Comparison of ENCODE assay signal across 19 cellular contexts in the genomic region with DNA sequence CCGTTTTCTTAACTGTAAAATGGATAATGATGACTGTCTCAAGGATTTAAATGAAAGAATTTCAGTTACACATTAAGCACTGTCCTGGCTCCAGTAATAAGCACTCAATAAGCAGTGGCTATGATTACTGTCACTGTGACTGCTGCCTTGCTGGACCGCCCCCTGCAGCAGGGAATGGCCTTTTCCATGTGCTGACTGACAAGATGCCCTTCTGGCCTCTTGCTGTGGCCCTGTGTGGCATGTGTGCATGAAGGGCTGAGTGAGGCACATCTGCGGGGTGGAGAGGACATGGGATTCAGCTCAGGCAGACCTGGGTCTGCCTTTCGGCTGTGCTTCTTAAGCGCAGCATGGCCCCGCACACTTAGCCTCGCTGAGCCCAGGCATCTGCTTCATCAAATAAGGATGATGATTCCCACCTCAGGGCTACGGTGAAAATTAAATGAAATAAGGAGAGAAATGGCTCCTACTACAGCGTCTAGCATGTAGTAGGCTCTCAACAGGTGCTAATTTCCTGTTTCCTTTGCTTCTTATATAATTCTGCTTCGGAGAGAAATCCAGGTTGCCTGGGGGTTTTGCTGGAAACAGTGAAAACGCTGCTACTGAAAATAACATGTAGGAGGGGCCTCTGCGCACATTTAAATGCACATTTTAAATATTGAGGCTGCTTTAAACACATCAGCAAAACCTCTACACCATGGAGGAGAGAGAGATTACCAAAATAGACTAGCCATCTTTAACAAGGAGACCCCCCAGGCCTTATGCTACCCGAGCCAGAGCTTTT.
"Had no signal": no experiment of that assay in that cellular context is flagged by ENCODE, and none has a peak within 500 bp of the region (broad histone marks: within the 10 kb centered on the region; RNA-seq: fewer than 3 reads in every experiment).

No MANE protein-coding gene starts in this region.

- ATAC-seq: activated CD8-positive, alpha-beta memory T cell treated with anti-CD3 and anti-CD28 coated beads, Interleukin-2, amount 10 ng/mL, durations not matched to agents 7 days and 5 days; gastrocnemius medialis; naive thymus-derived CD4-positive, alpha-beta T cell had no signal

- FAIRE-seq: colon, endometrium had no signal

- H3K27ac ChIP-seq: heart left ventricle, suprapubic skin, upper lobe of left lung had no signal

- H3K4me3 ChIP-seq: gastrocnemius medialis, heart left ventricle, suprapubic skin, upper lobe of left lung had no signal

- H3K27me3 Mint-ChIP-seq: activated B cell treated with CpG ODN at 0.5 μM for 24 hours; activated CD4-positive, alpha-beta memory T cell treated with anti-CD3 and anti-CD28 coated beads, Interleukin-2, amount 10 ng/mL, durations not matched to agents 7 days and 5 days; activated CD8-positive, alpha-beta memory T cell treated with anti-CD3 and anti-CD28 coated beads, Interleukin-2, amount 10 ng/mL, durations not matched to agents 7 days and 5 days; activated naive CD8-positive, alpha-beta T cell; naive thymus-derived CD4-positive, alpha-beta T cell; stimulated activated naive CD8-positive, alpha-beta T cell treated with anti-CD3 and anti-CD28 coated beads, Interleukin-15, Interleukin-2, amounts not matched to agents 100 ng/mL and 50 ng/mL, for 24 hours had no signal

- H3K27ac Mint-ChIP-seq: activated B cell treated with CpG ODN at 0.5 μM for 24 hours; activated CD4-positive, alpha-beta memory T cell treated with anti-CD3 and anti-CD28 coated beads, Interleukin-2, amount 10 ng/mL, durations not matched to agents 7 days and 5 days; activated CD8-positive, alpha-beta memory T cell treated with anti-CD3 and anti-CD28 coated beads, Interleukin-2, amount 10 ng/mL, durations not matched to agents 7 days and 5 days; activated naive CD8-positive, alpha-beta T cell; immature natural killer cell; stimulated activated naive CD8-positive, alpha-beta T cell treated with anti-CD3 and anti-CD28 coated beads, Interleukin-15, Interleukin-2, amounts not matched to agents 100 ng/mL and 50 ng/mL, for 24 hours had no signal

- H3K9me3 ChIP-seq: gastrocnemius medialis, heart left ventricle, suprapubic skin, upper lobe of left lung had no signal

- H3K27me3 ChIP-seq: gastrocnemius medialis, heart left ventricle, suprapubic skin, upper lobe of left lung had no signal

- H3K36me3 ChIP-seq: gastrocnemius medialis had no signal

- H3K9me3 Mint-ChIP-seq: activated B cell treated with CpG ODN at 0.5 μM for 24 hours; activated CD4-positive, alpha-beta memory T cell treated with anti-CD3 and anti-CD28 coated beads, Interleukin-2, amount 10 ng/mL, durations not matched to agents 7 days and 5 days; immature natural killer cell; naive thymus-derived CD4-positive, alpha-beta T cell; stimulated activated naive CD8-positive, alpha-beta T cell treated with anti-CD3 and anti-CD28 coated beads, Interleukin-15, Interleukin-2, amounts not matched to agents 100 ng/mL and 50 ng/mL, for 24 hours had no signal

- H3K4me3 Mint-ChIP-seq: activated B cell treated with CpG ODN at 0.5 μM for 24 hours; activated CD4-positive, alpha-beta memory T cell treated with anti-CD3 and anti-CD28 coated beads, Interleukin-2, amount 10 ng/mL, durations not matched to agents 7 days and 5 days; activated CD8-positive, alpha-beta memory T cell treated with anti-CD3 and anti-CD28 coated beads, Interleukin-2, amount 10 ng/mL, durations not matched to agents 7 days and 5 days; activated naive CD8-positive, alpha-beta T cell; immature natural killer cell; naive thymus-derived CD4-positive, alpha-beta T cell; stimulated activated naive CD8-positive, alpha-beta T cell treated with anti-CD3 and anti-CD28 coated beads, Interleukin-15, Interleukin-2, amounts not matched to agents 100 ng/mL and 50 ng/mL, for 24 hours had no signal

- DNase-seq: activated B cell treated with CpG ODN at 0.5 μM for 24 hours; activated CD4-positive, alpha-beta memory T cell treated with anti-CD3 and anti-CD28 coated beads, Interleukin-2, amount 10 ng/mL, durations not matched to agents 7 days and 5 days; activated CD4-positive, alpha-beta T cell treated with anti-CD3 and anti-CD28 coated beads for 4 hours; activated CD8-positive, alpha-beta memory T cell treated with anti-CD3 and anti-CD28 coated beads, Interleukin-2, amount 10 ng/mL, durations not matched to agents 7 days and 5 days; amniotic stem cell; central memory CD4-positive, alpha-beta T cell; gastrocnemius medialis; heart left ventricle; immature natural killer cell; kidney glomerular epithelial cell; mesenchymal stem cell; naive thymus-derived CD4-positive, alpha-beta T cell; stimulated activated CD4-positive, alpha-beta T cell treated with anti-CD3 and anti-CD28 coated beads, Interleukin-2, amount 100 ng/mL, for 24 hours; upper lobe of left lung had no signal

- H3K36me3 Mint-ChIP-seq: activated CD8-positive, alpha-beta memory T cell treated with anti-CD3 and anti-CD28 coated beads, Interleukin-2, amount 10 ng/mL, durations not matched to agents 7 days and 5 days had no signal

- H3K4me1 Mint-ChIP-seq: activated B cell treated with CpG ODN at 0.5 μM for 24 hours; activated CD4-positive, alpha-beta memory T cell treated with anti-CD3 and anti-CD28 coated beads, Interleukin-2, amount 10 ng/mL, durations not matched to agents 7 days and 5 days; activated CD8-positive, alpha-beta memory T cell treated with anti-CD3 and anti-CD28 coated beads, Interleukin-2, amount 10 ng/mL, durations not matched to agents 7 days and 5 days had no signal
